In genomic region chr15:79896131-79896633, GRCh38 we compare ENCODE assay signal across 8 cellular contexts. TPM values are rescaled to one million over a fixed set of nuclear protein-coding genes. Genes with fewer than 3 reads are reported as not detected.
DNase-seq lines count a peak whose midpoint lies in the region; ATAC-seq, FAIRE-seq and TF ChIP-seq lines count a peak whose summit lies in the region.

No MANE protein-coding gene starts in this region.

- BruUV-seq in K562 (replicated peaks; lab: Mats Ljungman, UMichigan), result TSS peak; percentile 70

- CTCF ChIA-PET in AG04449 (lab: Yijun Ruan, JAX) (interaction anchor here (0.9 to 3.6 kb wide), 11 partner anchors 10 to 515 kb away, joined by 3 to 26 read pairs (median 4); no protein-coding TSS in a partner anchor), K562 (lab: Yijun Ruan, JAX; ENCODE audit: low intra/inter-chr PET ratio) (interaction anchor here (1.8 kb wide), 1 partner anchor 97 kb away, joined by 10 read pairs; no protein-coding TSS in a partner anchor)

- TF ChIP-seq RAD21 in K562 (CRISPR knock-in tag; conservative IDR thresholded peaks at IDR 0.05 in 1 of 2, IDR thresholded peaks at IDR 0.05 in 1 of 2), result no peak

- H3K9ac ChIP-seq in K562 (ENCODE audit: insufficient read depth in 1 of 2, low read depth in 2 of 2, low read length in 2 of 2), result peak overlapping the region; percentile 96 to 100

- H3K79me2 ChIP-seq in K562 (ENCODE audit: control insufficient read depth, insufficient read depth, low read length), result peaks cover 43% of the 10 kb centered on the region

- H2AFZ ChIP-seq in K562 (ENCODE audit: low read depth, low read length), result peak overlapping the region; percentile 99

- H4K20me1 ChIP-seq in K562 (replicated peaks; ENCODE audit: control insufficient read depth, insufficient read depth, low read length), result no peaks in the 10 kb centered on the region

- no peaks in the 10 kb centered on the region for H3K27me3 ChIP-seq in K562 (ENCODE audit: control insufficient read depth in 2 of 2, insufficient read depth in 2 of 2, low read length in 2 of 2)
- no peaks in the 10 kb centered on the region for H3K27me3 ChIP-seq in upper lobe of right lung

- H3K9me1 ChIP-seq in K562 (ENCODE audit: control insufficient read depth, insufficient read depth, low read length), result no peaks in the 10 kb centered on the region

- H3K4me3 ChIP-seq in AG04449 (ENCODE audit: low read depth, low read length), result peak overlapping the region; percentile 78
- H3K4me3 ChIP-seq in K562, result peak overlapping the region; percentile 69
- H3K4me3 ChIP-seq in lower leg skin (ENCODE audit: low read depth, poor library complexity, severe bottlenecking), result peak overlapping the region; percentile 62
- peak overlapping the region; percentile 79 for H3K4me3 ChIP-seq in upper lobe of right lung

- in situ Hi-C loops in K562 (cut with MboI), result loop anchor here (25.0 kb wide), 1 partner anchor 266 kb away; the partner anchor contains the start of gene FAH

- intact Hi-C loops in K562 (cut with micrococcal nuclease), result loop anchor here (2.0 to 10.0 kb wide), 3 partner anchors 97 to 259 kb away; partner anchors contain the start of genes FAH and ZFAND6
- intact Hi-C loops in lower leg skin (cut with DNase I; ENCODE audit: low total_unique reads), result no loop called here
- intact Hi-C loops in upper lobe of right lung (cut with DNase I), result no loop called here

- POLR2A ChIA-PET in AG04449 (lab: Yijun Ruan, JAX) (no interaction called here), K562 (lab: Yijun Ruan, JAX) (interaction anchor here (0.7 to 1.3 kb wide), 3 partner anchors 9 to 22 kb away, joined by 3 to 4 read pairs (median 4); no protein-coding TSS in a partner anchor)

- no peak; the same call in 1 of the 2 replicates for TF ChIP-seq POLR2A in K562 (conservative IDR thresholded peaks at IDR 0.05)
- no peak for TF ChIP-seq POLR2A in lower leg skin (IDR thresholded peaks at IDR 0.05)

- H3K36me3 ChIP-seq in K562 (ENCODE audit: control insufficient read depth, insufficient read depth, low read length) (peaks cover 8% of the 10 kb centered on the region; the same call in 2 of the 3 replicates), upper lobe of right lung (no peaks in the 10 kb centered on the region)

- no peak for FAIRE-seq in K562 (lab: Jason Lieb, UNC)

- H3K9me3 ChIP-seq in K562 (replicated peaks; ENCODE audit: control insufficient read depth, insufficient read depth, low read depth, low read length), result no peaks in the 10 kb centered on the region
- H3K9me3 ChIP-seq in upper lobe of right lung, result no peaks in the 10 kb centered on the region

- 4% methylated on average over 10 of the region's 10 CpGs for WGBS in K562 (ENCODE audit: insufficient coverage, low coverage, missing lambda C conversion rate)
- WGBS in lower leg skin, 2 donors, result 13 to 20% methylated on average over 10 of the region's 10 CpGs

- H3K4me1 ChIP-seq in K562 (replicated peaks in 1 of 2; ENCODE audit: control insufficient read depth in 2 of 2, insufficient read depth in 2 of 2, low read length in 2 of 2) (peaks cover 3 to 8% of the 10 kb centered on the region in 2 experiments; a peak in 4 of 5 replicates), upper lobe of right lung (peaks cover 19% of the 10 kb centered on the region)

- DNase-seq in AG04449 (ENCODE audit: low read depth, low spot score), result no peak
- no peak for DNase-seq in K562 (ENCODE audit: extremely low read depth in 1 of 4, low spot score in 3 of 4)
- no peak for DNase-seq in lower leg skin (ENCODE audit: low spot score in 2 of 2)
- no peak for DNase-seq in upper lobe of right lung
- DNase-seq in omental fat pad (ENCODE audit: low spot score), result no peak
- no peak for DNase-seq in GF-D8 (lab: John Stamatoyannopoulos, UW)

- peak overlapping the region; percentile 93 for H3K27ac ChIP-seq in K562 (ENCODE audit: extremely low read depth, low read depth, low read length)
- H3K27ac ChIP-seq in upper lobe of right lung, result peak overlapping the region; percentile 96

- peak; percentile 32 for ATAC-seq in GM18873 (IDR thresholded peaks at IDR 0.05; ENCODE audit: low FRiP score, unreplicated experiment)
- ATAC-seq in HG03565 (IDR thresholded peaks at IDR 0.05; ENCODE audit: unreplicated experiment), result peak; percentile 34
- peak; percentile 45 for ATAC-seq in K562
- peak; percentile 2 for ATAC-seq in upper lobe of right lung
- no peak for ATAC-seq in omental fat pad (ENCODE audit: low FRiP score)

- peak overlapping the region; percentile 86 for H3K4me2 ChIP-seq in K562 (ENCODE audit: insufficient read depth, low read length)

- TF ChIP-seq CTCF in AG04449 (IDR thresholded peaks at IDR 0.05; ENCODE audit: insufficient read depth, low read length, missing control alignments) (no peak), K562 (IDR thresholded peaks at IDR 0.05 in 2 of 3, conservative IDR thresholded peaks at IDR 0.05 in 1 of 3; ENCODE audit: insufficient read depth in 2 of 3, low read depth in 1 of 3, low read length in 3 of 3) (no peak), lower leg skin (IDR thresholded peaks at IDR 0.05) (no peak), upper lobe of right lung (IDR thresholded peaks at IDR 0.05) (no peak), omental fat pad (IDR thresholded peaks at IDR 0.05) (no peak)

- no peak for TF ChIP-seq EP300 in K562 (IDR thresholded peaks at IDR 0.05; ENCODE audit: low read length)

TF ChIP-seq in K562, 482 proteins besides CTCF, POLR2A, EP300 and RAD21 (continues in another document):
- TF ChIP-seq NFIX (CRISPR knock-in tag; IDR thresholded peaks at IDR 0.05; ENCODE audit: low read depth) (no peak), TEAD4 (IDR thresholded peaks at IDR 0.05; ENCODE audit: low read length) (no peak), TEAD4 (CRISPR knock-in tag; IDR thresholded peaks at IDR 0.05; ENCODE audit: borderline replicate concordance) (no peak), MYBL2 (IDR thresholded peaks at IDR 0.05; ENCODE audit: low read depth) (no peak), MYBL2 (CRISPR knock-in tag; IDR thresholded peaks at IDR 0.05; ENCODE audit: borderline replicate concordance) (no peak)
- TF ChIP-seq, protein P1, sequence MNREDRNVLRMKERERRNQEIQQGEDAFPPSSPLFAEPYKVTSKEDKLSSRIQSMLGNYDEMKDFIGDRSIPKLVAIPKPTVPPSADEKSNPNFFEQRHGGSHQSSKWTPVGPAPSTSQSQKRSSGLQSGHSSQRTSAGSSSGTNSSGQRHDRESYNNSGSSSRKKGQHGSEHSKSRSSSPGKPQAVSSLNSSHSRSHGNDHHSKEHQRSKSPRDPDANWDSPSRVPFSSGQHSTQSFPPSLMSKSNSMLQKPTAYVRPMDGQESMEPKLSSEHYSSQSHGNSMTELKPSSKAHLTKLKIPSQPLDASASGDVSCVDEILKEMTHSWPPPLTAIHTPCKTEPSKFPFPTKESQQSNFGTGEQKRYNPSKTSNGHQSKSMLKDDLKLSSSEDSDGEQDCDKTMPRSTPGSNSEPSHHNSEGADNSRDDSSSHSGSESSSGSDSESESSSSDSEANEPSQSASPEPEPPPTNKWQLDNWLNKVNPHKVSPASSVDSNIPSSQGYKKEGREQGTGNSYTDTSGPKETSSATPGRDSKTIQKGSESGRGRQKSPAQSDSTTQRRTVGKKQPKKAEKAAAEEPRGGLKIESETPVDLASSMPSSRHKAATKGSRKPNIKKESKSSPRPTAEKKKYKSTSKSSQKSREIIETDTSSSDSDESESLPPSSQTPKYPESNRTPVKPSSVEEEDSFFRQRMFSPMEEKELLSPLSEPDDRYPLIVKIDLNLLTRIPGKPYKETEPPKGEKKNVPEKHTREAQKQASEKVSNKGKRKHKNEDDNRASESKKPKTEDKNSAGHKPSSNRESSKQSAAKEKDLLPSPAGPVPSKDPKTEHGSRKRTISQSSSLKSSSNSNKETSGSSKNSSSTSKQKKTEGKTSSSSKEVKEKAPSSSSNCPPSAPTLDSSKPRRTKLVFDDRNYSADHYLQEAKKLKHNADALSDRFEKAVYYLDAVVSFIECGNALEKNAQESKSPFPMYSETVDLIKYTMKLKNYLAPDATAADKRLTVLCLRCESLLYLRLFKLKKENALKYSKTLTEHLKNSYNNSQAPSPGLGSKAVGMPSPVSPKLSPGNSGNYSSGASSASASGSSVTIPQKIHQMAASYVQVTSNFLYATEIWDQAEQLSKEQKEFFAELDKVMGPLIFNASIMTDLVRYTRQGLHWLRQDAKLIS (CRISPR knock-in tag; IDR thresholded peaks at IDR 0.05), result 0 out of 2 replicates have a peak, but pooled peaks have one; percentile 0
- TF ChIP-seq, protein P2, sequence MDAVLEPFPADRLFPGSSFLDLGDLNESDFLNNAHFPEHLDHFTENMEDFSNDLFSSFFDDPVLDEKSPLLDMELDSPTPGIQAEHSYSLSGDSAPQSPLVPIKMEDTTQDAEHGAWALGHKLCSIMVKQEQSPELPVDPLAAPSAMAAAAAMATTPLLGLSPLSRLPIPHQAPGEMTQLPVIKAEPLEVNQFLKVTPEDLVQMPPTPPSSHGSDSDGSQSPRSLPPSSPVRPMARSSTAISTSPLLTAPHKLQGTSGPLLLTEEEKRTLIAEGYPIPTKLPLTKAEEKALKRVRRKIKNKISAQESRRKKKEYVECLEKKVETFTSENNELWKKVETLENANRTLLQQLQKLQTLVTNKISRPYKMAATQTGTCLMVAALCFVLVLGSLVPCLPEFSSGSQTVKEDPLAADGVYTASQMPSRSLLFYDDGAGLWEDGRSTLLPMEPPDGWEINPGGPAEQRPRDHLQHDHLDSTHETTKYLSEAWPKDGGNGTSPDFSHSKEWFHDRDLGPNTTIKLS (IDR thresholded peaks at IDR 0.05; ENCODE audit: borderline replicate concordance, low read depth), result no peak

RNA-seq across cellular contexts. Expression of gene MTHFS, which starts 0.6 kb away (rescaled TPM):
- 20.4 and 22.1 TPM in 2 replicates for total RNA-seq in K562 (2011; cell fraction: chromatin; rRNA removed; ENCODE audit: low replicate concordance)
- 16.0 and 20.5 TPM in 2 replicates for total RNA-seq in K562 (2011; cell fraction: nucleolus; rRNA removed)
- total RNA-seq in K562 (2011; cell fraction: nucleoplasm; rRNA removed), result 15.7 and 21.0 TPM in 2 replicates
- total RNA-seq in K562 (2014; rRNA removed) (31.2 and 32.9 TPM in 2 replicates), K562 (2014; rRNA removed; fragmentation: Illumina TruSeq; extraction: Trizol) (36.8 and 43.6 TPM in 2 replicates), K562 (2015; rRNA removed; fragmentation: Illumina TruSeq; extraction: Trizol) (42.9 and 44.1 TPM in 2 replicates), K562 (2021) (41.7 and 45.1 TPM in 2 replicates), lower leg skin (10 to 100 TPM in 2 of 4 donors, 1 to 10 TPM in 2; 3.9 to 11.8 (median 10.1) TPM), upper lobe of right lung (40.4 TPM), omental fat pad (10 to 100 TPM; 20.8 to 35.3 (median 28.6) TPM)
- polyA plus RNA-seq in K562 (2011; rRNA removed) (56.7 and 72.8 TPM in 2 replicates), K562 (2014; fragmentation: Illumina TruSeq; extraction: Trizol) (39.6 and 52.6 TPM in 2 replicates), K562 (2014; fragmentation: Nextera tagmentation; extraction: Ambion mirVana) (10 to 100 TPM; 17.8 to 23.6 TPM), K562 (2014; rRNA removed) (79.3 and 86.3 TPM in 2 replicates)
- polyA plus RNA-seq in K562 (2011; cell fraction: cytosol; rRNA removed), result 40.7 and 46.8 TPM in 2 replicates
- polyA plus RNA-seq in K562 (2011; cell fraction: nucleus; rRNA removed), result 11.4 and 17.9 TPM in 2 replicates
- 57.3 and 76.8 TPM in 2 replicates for polyA plus RNA-seq in K562 (2012)
- polyA minus RNA-seq in K562 (2011; rRNA and poly(A)+ RNA removed), result 23.4 and 27.9 TPM in 2 replicates
- 14.5 and 21.0 TPM in 2 replicates for polyA minus RNA-seq in K562 (2011; cell fraction: cytosol; rRNA and poly(A)+ RNA removed)
- 12.8 and 16.1 TPM in 2 replicates for polyA minus RNA-seq in K562 (2011; cell fraction: nucleus; rRNA and poly(A)+ RNA removed)
